Comparison of ENCODE assay signal across 1 cellular context in genomic region chr3:57756528-57757401, GRCh38.
TF ChIP-seq lines count a peak whose summit lies in the region.

No MANE protein-coding gene starts in this region.

TF ChIP-seq in HepG2, 621 proteins besides CTCF, POLR2A, EP300 and RAD21 (continued from another document and continues in another):
- 0 out of 4 replicates have a peak, but pooled peaks of 1 of the 2 experiments have one; percentile 5 for TF ChIP-seq REST (IDR thresholded peaks at IDR 0.05; ENCODE audit: borderline replicate concordance in 1 of 2, low read depth in 1 of 2, low read length in 2 of 2)
- no peak for TF ChIP-seq PRDM15 (CRISPR knock-in tag; IDR thresholded peaks at IDR 0.05)
- TF ChIP-seq ISL2 (CRISPR knock-in tag; IDR thresholded peaks at IDR 0.05), result no peak
- TF ChIP-seq ZNF275 (CRISPR knock-in tag; IDR thresholded peaks at IDR 0.05; ENCODE audit: borderline replicate concordance), result no peak
- TF ChIP-seq FLYWCH1 (CRISPR knock-in tag; IDR thresholded peaks at IDR 0.05), result no peak
- TF ChIP-seq ATF3 (CRISPR knock-in tag; IDR thresholded peaks at IDR 0.05), result peak; percentile 35; the same call in 1 of the 2 replicates
- no peak for TF ChIP-seq PBX2 (CRISPR knock-in tag; IDR thresholded peaks at IDR 0.05)
- no peak for TF ChIP-seq ZNF251 (CRISPR knock-in tag; IDR thresholded peaks at IDR 0.05)
- no peak for TF ChIP-seq KLF12 (CRISPR knock-in tag; IDR thresholded peaks at IDR 0.05; ENCODE audit: borderline replicate concordance)
- TF ChIP-seq RFXANK (CRISPR knock-in tag; IDR thresholded peaks at IDR 0.05), result no peak
- TF ChIP-seq ZNF18 (CRISPR knock-in tag; IDR thresholded peaks at IDR 0.05; ENCODE audit: insufficient replicate concordance), result peak; percentile 23
- no peak for TF ChIP-seq HDAC1 (CRISPR knock-in tag; IDR thresholded peaks at IDR 0.05)
- TF ChIP-seq MYNN (CRISPR knock-in tag; IDR thresholded peaks at IDR 0.05; ENCODE audit: low read depth), result no peak
- TF ChIP-seq AKAP8 (CRISPR knock-in tag; IDR thresholded peaks at IDR 0.05), result peak; percentile 20; the same call in 1 of the 2 replicates
- no peak for TF ChIP-seq RARG (CRISPR knock-in tag; IDR thresholded peaks at IDR 0.05; ENCODE audit: low read depth)
- no peak for TF ChIP-seq MED8 (CRISPR knock-in tag; IDR thresholded peaks at IDR 0.05; ENCODE audit: insufficient replicate concordance)
- TF ChIP-seq ZC3H13 (CRISPR knock-in tag; IDR thresholded peaks at IDR 0.05), result 0 out of 2 replicates have a peak, but pooled peaks have one; percentile 19
- TF ChIP-seq PHF21A (CRISPR knock-in tag; IDR thresholded peaks at IDR 0.05), result 0 out of 2 replicates have a peak, but pooled peaks have one; percentile 15
- no peak for TF ChIP-seq ZNF180 (CRISPR knock-in tag; IDR thresholded peaks at IDR 0.05; ENCODE audit: borderline replicate concordance, low read depth)
- TF ChIP-seq ARNT2 (CRISPR knock-in tag; IDR thresholded peaks at IDR 0.05; ENCODE audit: low read depth), result peak; percentile 62
- no peak for TF ChIP-seq ZSCAN29 (CRISPR knock-in tag; conservative IDR thresholded peaks at IDR 0.05)
- TF ChIP-seq BHLHE40 (IDR thresholded peaks at IDR 0.05; ENCODE audit: low read length), result no peak
- no peak for TF ChIP-seq ZBTB1 (CRISPR knock-in tag; IDR thresholded peaks at IDR 0.05; ENCODE audit: borderline replicate concordance)
- no peak for TF ChIP-seq MAF1 (CRISPR knock-in tag; IDR thresholded peaks at IDR 0.05; ENCODE audit: borderline replicate concordance)
- TF ChIP-seq MAFG (CRISPR knock-in tag; IDR thresholded peaks at IDR 0.05), result peak; percentile 18; the same call in 1 of the 2 replicates
- peak; percentile 30; the same call in 1 of the 2 replicates for TF ChIP-seq ZNF558 (CRISPR knock-in tag; IDR thresholded peaks at IDR 0.05; ENCODE audit: borderline replicate concordance)
- TF ChIP-seq ZSCAN9 (CRISPR knock-in tag; IDR thresholded peaks at IDR 0.05; ENCODE audit: borderline replicate concordance), result no peak
- 0 out of 2 replicates have a peak, but pooled peaks have one; percentile 2 for TF ChIP-seq ZNF788 (CRISPR knock-in tag; IDR thresholded peaks at IDR 0.05; ENCODE audit: borderline replicate concordance)
- TF ChIP-seq ZNF224 (CRISPR knock-in tag; IDR thresholded peaks at IDR 0.05), result no peak
- no peak for TF ChIP-seq ZNF615 (CRISPR knock-in tag; IDR thresholded peaks at IDR 0.05; ENCODE audit: borderline replicate concordance)
- 0 out of 2 replicates have a peak, but pooled peaks have one; percentile 48 for TF ChIP-seq SNAPC5 (CRISPR knock-in tag; IDR thresholded peaks at IDR 0.05; ENCODE audit: borderline replicate concordance)
- 0 out of 2 replicates have a peak, but pooled peaks have one; percentile 4 for TF ChIP-seq ZNF501 (CRISPR knock-in tag; IDR thresholded peaks at IDR 0.05)
- TF ChIP-seq ZFP62 (CRISPR knock-in tag; IDR thresholded peaks at IDR 0.05), result no peak
- TF ChIP-seq ZNF577 (CRISPR knock-in tag; IDR thresholded peaks at IDR 0.05; ENCODE audit: borderline replicate concordance, low read depth), result no peak
- TF ChIP-seq RBFOX2 (IDR thresholded peaks at IDR 0.05; ENCODE audit: low read depth, low read length), result peak; percentile 78
- no peak for TF ChIP-seq IRF2 (CRISPR knock-in tag; IDR thresholded peaks at IDR 0.05)
- no peak for TF ChIP-seq ZNF652 (CRISPR knock-in tag; IDR thresholded peaks at IDR 0.05; ENCODE audit: borderline replicate concordance, low read depth)
- no peak for TF ChIP-seq ZNF281 (CRISPR knock-in tag; IDR thresholded peaks at IDR 0.05; ENCODE audit: borderline replicate concordance)
- no peak for TF ChIP-seq ZNF33B (CRISPR knock-in tag; IDR thresholded peaks at IDR 0.05)
- 0 out of 2 replicates have a peak, but pooled peaks have one; percentile 7 for TF ChIP-seq ZGPAT (CRISPR knock-in tag; IDR thresholded peaks at IDR 0.05)
- no peak for TF ChIP-seq SRSF9 (IDR thresholded peaks at IDR 0.05; ENCODE audit: borderline replicate concordance, insufficient read depth, low read depth, low read length, poor library complexity, severe bottlenecking)
- TF ChIP-seq ZSCAN21 (CRISPR knock-in tag; IDR thresholded peaks at IDR 0.05; ENCODE audit: borderline replicate concordance), result no peak
- TF ChIP-seq TAF1 (CRISPR knock-in tag; IDR thresholded peaks at IDR 0.05), result no peak; the same call in 1 of the 2 replicates
- TF ChIP-seq HOXA9 (CRISPR knock-in tag; IDR thresholded peaks at IDR 0.05; ENCODE audit: borderline replicate concordance), result 0 out of 2 replicates have a peak, but pooled peaks have one; percentile 53
- no peak for TF ChIP-seq TFDP1 (CRISPR knock-in tag; IDR thresholded peaks at IDR 0.05; ENCODE audit: borderline replicate concordance)
- no peak for TF ChIP-seq ZNF644 (CRISPR knock-in tag; IDR thresholded peaks at IDR 0.05; ENCODE audit: low read depth)
- TF ChIP-seq ELF1 (CRISPR knock-in tag; IDR thresholded peaks at IDR 0.05), result no peak
